Comparison of ENCODE assay signal across 9 cellular contexts in genomic region chr12:90978117-90978770, GRCh38. TPM values are rescaled to one million over a fixed set of nuclear protein-coding genes. Genes with fewer than 3 reads are reported as not detected.
A peak's percentile ranks its signal among the peaks of the same experiment; 100 is the strongest.
DNase-seq lines count a peak whose midpoint lies in the region; ATAC-seq and TF ChIP-seq lines count a peak whose summit lies in the region.
"Had no signal": no experiment of that assay in that cellular context is flagged by ENCODE, and none has a peak within 500 bp of the region (broad histone marks: within the 10 kb centered on the region; RNA-seq: fewer than 3 reads in every experiment).

No MANE protein-coding gene starts in this region.

- intact Hi-C loops in lower lobe of right lung (cut with DNase I), result loop anchor here (10.0 kb wide), 1 partner anchor 377 kb away; no protein-coding TSS in a partner anchor

- H3K4me3 ChIP-seq in BJ (ENCODE audit: low read depth, low read length) (no peak overlapping the region), lower lobe of right lung (no peak overlapping the region)

- H3K27me3 ChIP-seq in BJ (ENCODE audit: control insufficient read depth, insufficient read depth, low read length) (no peaks in the 10 kb centered on the region), lower lobe of right lung (ENCODE audit: low read depth) (no peaks in the 10 kb centered on the region)

- H3K4me1 ChIP-seq in lower lobe of right lung, result no peaks in the 10 kb centered on the region

- TF ChIP-seq CTCF in BJ (IDR thresholded peaks at IDR 0.05; ENCODE audit: insufficient read depth, low read depth, low read length) (peak; percentile 75), lower lobe of right lung (IDR thresholded peaks at IDR 0.05) (peak; percentile 42)

- H3K9me3 ChIP-seq in lower lobe of right lung, result no peaks in the 10 kb centered on the region

- POLR2A ChIA-PET in BJ (lab: Charles Lee), result interaction anchor here (0.6 to 0.7 kb wide), 4 partner anchors 133 to 264 kb away, joined by 3 to 8 read pairs (median 4); partner anchors contain the start of gene LUM

- no peak overlapping the region for H3K27ac ChIP-seq in lower lobe of right lung

- DNase-seq in BJ (ENCODE audit: low read depth) (peak; percentile 46), NCI-H526 treated with DMSO at 0.1 percent for 48 hours (lab: John Stamatoyannopoulos, UW) (peak; percentile 35), cerebellum (ENCODE audit: low spot score) (peak; percentile 52), lower lobe of right lung (no peak)
- DNase-seq in stimulated activated CD4-positive, alpha-beta T cell treated with anti-CD3 and anti-CD28 coated beads, Interleukin-4, amount 100 ng/mL, for 1 hour, result no peak
- DNase-seq in stimulated activated CD4-positive, alpha-beta T cell treated with anti-CD3 and anti-CD28 coated beads, Interleukin-15, amount 100 ng/mL, for 24 hours, result no peak

- CTCF ChIA-PET in BJ (lab: Yijun Ruan, JAX), result interaction anchor here (0.6 to 5.6 kb wide), 26 partner anchors 9 to 388 kb away, joined by 3 to 51 read pairs (median 4); partner anchors contain the start of gene DCN

- no peaks in the 10 kb centered on the region for H3K36me3 ChIP-seq in BJ (ENCODE audit: control insufficient read depth, insufficient read depth, low read length)
- no peaks in the 10 kb centered on the region for H3K36me3 ChIP-seq in lower lobe of right lung

- ATAC-seq in GM18873 (IDR thresholded peaks at IDR 0.05; ENCODE audit: low FRiP score, unreplicated experiment), result peak; percentile 70
- peak; percentile 88 for ATAC-seq in HG03135 (IDR thresholded peaks at IDR 0.05; ENCODE audit: unreplicated experiment)
- peak; percentile 48 to 67 for ATAC-seq in lower lobe of right lung

RNA-seq across cellular contexts. Expression of gene CCER1, which starts 23.3 kb away (rescaled TPM):
- not detected in 2 replicates for polyA plus RNA-seq in BJ (2011; rRNA removed)
- polyA minus RNA-seq in BJ (2011; rRNA and poly(A)+ RNA removed), result not detected in 2 replicates
- total RNA-seq in cerebellum, result not detected
- not detected for total RNA-seq in lower lobe of right lung
- total RNA-seq: naive thymus-derived CD8-positive, alpha-beta T cell had no signal
- polyA plus RNA-seq: naive thymus-derived CD8-positive, alpha-beta T cell had no signal

RNA-seq across cellular contexts. Expression of gene EPYC, which starts 26.5 kb away (rescaled TPM):
- 0.17 TPM in 1 of 2 replicates, not detected in the other for polyA plus RNA-seq in BJ (2011; rRNA removed)
- not detected in 2 replicates for polyA minus RNA-seq in BJ (2011; rRNA and poly(A)+ RNA removed)
- not detected for total RNA-seq in cerebellum
- total RNA-seq in lower lobe of right lung, result not detected
- total RNA-seq: naive thymus-derived CD8-positive, alpha-beta T cell had no signal
- polyA plus RNA-seq: naive thymus-derived CD8-positive, alpha-beta T cell had no signal

Comparison
In these comparisons a context has a peak if more than half of its experiments do, and no peak if none do; other contexts are left out.
1. DNase-seq: peak in BJ (single experiment), NCI-H526 treated with DMSO at 0.1 percent for 48 hours (single experiment) and cerebellum (single experiment); none in lower lobe of right lung (single experiment), stimulated activated CD4-positive, alpha-beta T cell treated with anti-CD3 and anti-CD28 coated beads, Interleukin-4, amount 100 ng/mL, for 1 hour (single experiment) and stimulated activated CD4-positive, alpha-beta T cell treated with anti-CD3 and anti-CD28 coated beads, Interleukin-15, amount 100 ng/mL, for 24 hours (single experiment).
2. Peak in every context shown above with its lines, with median percentiles within 50 percentile points of each other: ATAC-seq.